ENCODE assay signal across 16 cellular contexts in genomic region chr14:105456736-105457703, GRCh38. TPM values are rescaled to one million over a fixed set of nuclear protein-coding genes. Genes with fewer than 3 reads are reported as not detected.
"Had no signal": no experiment of that assay in that cellular context is flagged by ENCODE, and none has a peak within 500 bp of the region (broad histone marks: within the 10 kb centered on the region; RNA-seq: fewer than 3 reads in every experiment).

No MANE protein-coding gene starts in this region.

- H3K27me3 ChIP-seq: esophagus squamous epithelium had no signal

- H3K27me3 Mint-ChIP-seq: activated B cell treated with CpG ODN at 0.5 μM for 24 hours; activated naive CD8-positive, alpha-beta T cell treated with anti-CD3 and anti-CD28 coated beads, Interleukin-2, amount 10 ng/mL, durations not matched to agents 7 days and 5 days; brain had no signal

- H3K4me1 Mint-ChIP-seq: activated B cell treated with CpG ODN at 0.5 μM for 24 hours; activated naive CD8-positive, alpha-beta T cell treated with anti-CD3 and anti-CD28 coated beads, Interleukin-2, amount 10 ng/mL, durations not matched to agents 7 days and 5 days; brain; mesothelial cell of epicardium; neural crest cell had no signal

- ATAC-seq: stimulated activated effector memory CD8-positive, alpha-beta T cell treated with anti-CD3 and anti-CD28 coated beads, Interleukin-12 subunit alpha, Interleukin-12 subunit beta, amount 100 ng/mL, for 72 hours had no signal

- H3K27ac ChIP-seq: esophagus squamous epithelium had no signal

- DNase-seq: activated B cell treated with CpG ODN at 0.5 μM for 24 hours; activated CD4-positive, alpha-beta T cell treated with anti-CD3 and anti-CD28 coated beads for 48 hours; activated CD8-positive, alpha-beta memory T cell treated with anti-CD3 and anti-CD28 coated beads for 24 hours; activated naive CD8-positive, alpha-beta T cell treated with anti-CD3 and anti-CD28 coated beads, Interleukin-2, amount 10 ng/mL, durations not matched to agents 7 days and 5 days; cortex of kidney; effector CD4-positive, alpha-beta T cell; esophagus squamous epithelium; kidney glomerular epithelial cell; stimulated activated CD4-positive, alpha-beta T cell treated with anti-CD3 and anti-CD28 coated beads, Interleukin-12 subunit alpha, Interleukin-12 subunit beta, amount 100 ng/mL, for 4 hours; T-helper 2 cell had no signal

- H3K4me3 Mint-ChIP-seq: activated B cell treated with CpG ODN at 0.5 μM for 24 hours; activated naive CD8-positive, alpha-beta T cell treated with anti-CD3 and anti-CD28 coated beads, Interleukin-2, amount 10 ng/mL, durations not matched to agents 7 days and 5 days; activated T-helper 1 cell treated with anti-CD3 and anti-CD28 coated beads, Interleukin-12 subunit alpha, Interleukin-12 subunit beta, Interleukin-2, Interleukin-4 antibody, amounts not matched to agents 30 ng/mL and 10 ng/mL and 1 ng/mL, durations not matched to agents 14 hours and 24 hours and 36 hours; brain; mesothelial cell of epicardium; neural crest cell; stimulated activated effector memory CD8-positive, alpha-beta T cell treated with anti-CD3 and anti-CD28 coated beads, Interleukin-12 subunit alpha, Interleukin-12 subunit beta, amount 100 ng/mL, for 72 hours had no signal

- H3K9me3 Mint-ChIP-seq: activated B cell treated with CpG ODN at 0.5 μM for 24 hours; activated naive CD8-positive, alpha-beta T cell treated with anti-CD3 and anti-CD28 coated beads, Interleukin-2, amount 10 ng/mL, durations not matched to agents 7 days and 5 days; activated T-helper 1 cell treated with anti-CD3 and anti-CD28 coated beads, Interleukin-12 subunit alpha, Interleukin-12 subunit beta, Interleukin-2, Interleukin-4 antibody, amounts not matched to agents 30 ng/mL and 10 ng/mL and 1 ng/mL, durations not matched to agents 14 hours and 24 hours and 36 hours; brain; mesothelial cell of epicardium; neural crest cell; stimulated activated effector memory CD8-positive, alpha-beta T cell treated with anti-CD3 and anti-CD28 coated beads, Interleukin-12 subunit alpha, Interleukin-12 subunit beta, amount 100 ng/mL, for 72 hours had no signal

- H3K9me3 ChIP-seq: esophagus squamous epithelium had no signal

- H3K4me1 ChIP-seq: esophagus squamous epithelium had no signal

- H3K4me3 ChIP-seq: esophagus squamous epithelium, lung had no signal

- H3K27ac Mint-ChIP-seq: activated B cell treated with CpG ODN at 0.5 μM for 24 hours; activated naive CD8-positive, alpha-beta T cell treated with anti-CD3 and anti-CD28 coated beads, Interleukin-2, amount 10 ng/mL, durations not matched to agents 7 days and 5 days; activated T-helper 1 cell treated with anti-CD3 and anti-CD28 coated beads, Interleukin-12 subunit alpha, Interleukin-12 subunit beta, Interleukin-2, Interleukin-4 antibody, amounts not matched to agents 30 ng/mL and 10 ng/mL and 1 ng/mL, durations not matched to agents 14 hours and 24 hours and 36 hours; brain; mesothelial cell of epicardium; stimulated activated effector memory CD8-positive, alpha-beta T cell treated with anti-CD3 and anti-CD28 coated beads, Interleukin-12 subunit alpha, Interleukin-12 subunit beta, amount 100 ng/mL, for 72 hours had no signal

RNA-seq across cellular contexts. Expression of gene CRIP2, which starts 17.6 kb away (rescaled TPM):
- total RNA-seq: activated T-helper 1 cell treated with anti-CD3 and anti-CD28 coated beads, Interleukin-12 subunit alpha, Interleukin-12 subunit beta, Interleukin-2, Interleukin-4 antibody, amounts not matched to agents 30 ng/mL and 10 ng/mL and 1 ng/mL, durations not matched to agents 14 hours and 24 hours and 36 hours had no signal
